8 cellular contexts compared by ENCODE assay signal in genomic region chr13:52968074-52968700, GRCh38.
A peak's percentile ranks its signal among the peaks of the same experiment; 100 is the strongest.
DNase-seq lines count a peak whose midpoint lies in the region; ATAC-seq and TF ChIP-seq lines count a peak whose summit lies in the region.

No MANE protein-coding gene starts in this region.

- H3K9me3 Mint-ChIP-seq in activated CD8-positive, alpha-beta memory T cell treated with anti-CD3 and anti-CD28 coated beads, Interleukin-2, amount 10 ng/mL, durations not matched to agents 7 days and 5 days (ENCODE audit: low read depth) = no peaks in the 10 kb centered on the region
- no peaks in the 10 kb centered on the region for H3K9me3 Mint-ChIP-seq in natural killer cell

- no peak overlapping the region for H3K27ac Mint-ChIP-seq in activated CD8-positive, alpha-beta memory T cell treated with anti-CD3 and anti-CD28 coated beads, Interleukin-2, amount 10 ng/mL, durations not matched to agents 7 days and 5 days
- no peak overlapping the region for H3K27ac Mint-ChIP-seq in natural killer cell

- H3K4me1 Mint-ChIP-seq in activated CD8-positive, alpha-beta memory T cell treated with anti-CD3 and anti-CD28 coated beads, Interleukin-2, amount 10 ng/mL, durations not matched to agents 7 days and 5 days = no peaks in the 10 kb centered on the region
- peaks cover 0 to 4% of the 10 kb centered on the region in 2 donors for H3K4me1 Mint-ChIP-seq in natural killer cell

- intact Hi-C loops in natural killer cell (cut with micrococcal nuclease) = loop anchor here (2.0 kb wide), 1 partner anchor 359 kb away; no protein-coding TSS in a partner anchor

- ATAC-seq in GM21515 (IDR thresholded peaks at IDR 0.05; ENCODE audit: unreplicated experiment) (peak; percentile 99), esophagus mucosa (peak; percentile 97), natural killer cell (peak; percentile 77 to 98 (median 92))
- ATAC-seq in activated CD8-positive, alpha-beta memory T cell treated with anti-CD3 and anti-CD28 coated beads, Interleukin-2, amount 10 ng/mL, durations not matched to agents 7 days and 5 days = peak; percentile 80

- H3K36me3 Mint-ChIP-seq in activated CD8-positive, alpha-beta memory T cell treated with anti-CD3 and anti-CD28 coated beads, Interleukin-2, amount 10 ng/mL, durations not matched to agents 7 days and 5 days = no peaks in the 10 kb centered on the region
- no peaks in the 10 kb centered on the region for H3K36me3 Mint-ChIP-seq in natural killer cell

- peaks cover 3% of the 10 kb centered on the region for H3K27me3 Mint-ChIP-seq in activated CD8-positive, alpha-beta memory T cell treated with anti-CD3 and anti-CD28 coated beads, Interleukin-2, amount 10 ng/mL, durations not matched to agents 7 days and 5 days
- H3K27me3 Mint-ChIP-seq in natural killer cell (ENCODE audit: low read depth in 2 of 2) = peaks cover 0 to 4% of the 10 kb centered on the region in 2 donors

- DNase-seq in DMS153 (lab: John Stamatoyannopoulos, UW) (peak; percentile 89), HT1080 (ENCODE audit: low read depth) (peak; percentile 50), NOMO-1 (lab: John Stamatoyannopoulos, UW; ENCODE audit: unreplicated experiment in 2 of 2) (peak; percentile 51 to 63), natural killer cell (peak; percentile 33)
- DNase-seq in activated CD8-positive, alpha-beta memory T cell treated with anti-CD3 and anti-CD28 coated beads, Interleukin-2, amount 10 ng/mL, durations not matched to agents 7 days and 5 days = peak; percentile 73
- DNase-seq in stimulated activated naive CD4-positive, alpha-beta T cell treated with Interleukin-2 at 50 U/mL for 16 hours (lab: John Stamatoyannopoulos, UW) = peak; percentile 49

- CTCF ChIA-PET in activated CD8-positive, alpha-beta memory T cell treated with anti-CD3 and anti-CD28 coated beads, Interleukin-2, amount 10 ng/mL, durations not matched to agents 7 days and 5 days (lab: Charles Lee) = interaction anchor here (0.6 to 1.8 kb wide), 18 partner anchors 9 to 386 kb away, joined by 3 to 13 read pairs (median 3); no protein-coding TSS in a partner anchor

- no peak overlapping the region for H3K4me3 Mint-ChIP-seq in activated CD8-positive, alpha-beta memory T cell treated with anti-CD3 and anti-CD28 coated beads, Interleukin-2, amount 10 ng/mL, durations not matched to agents 7 days and 5 days
- H3K4me3 Mint-ChIP-seq in natural killer cell = no peak overlapping the region

- peak; percentile 80 for TF ChIP-seq CTCF in natural killer cell (IDR thresholded peaks at IDR 0.05)

Comparison
In these comparisons a context has a peak if more than half of its experiments do, and no peak if none do; other contexts are left out.
1. Peak in every context shown above with its lines: DNase-seq and ATAC-seq.
2. DNase-seq: peak in every context shown above with its lines; median percentile 89 in DMS153; 73 in activated CD8-positive, alpha-beta memory T cell treated with anti-CD3 and anti-CD28 coated beads, Interleukin-2, amount 10 ng/mL, durations not matched to agents 7 days and 5 days; 57 in NOMO-1; 50 in HT1080; 49 in stimulated activated naive CD4-positive, alpha-beta T cell treated with Interleukin-2 at 50 U/mL for 16 hours; 33 in natural killer cell.